Comparison of ENCODE assay signal across 18 cellular contexts in genomic region chr5:54045077-54045792, GRCh38.
"Had no signal": no experiment of that assay in that cellular context is flagged by ENCODE, and none has a peak within 500 bp of the region (broad histone marks: within the 10 kb centered on the region; RNA-seq: fewer than 3 reads in every experiment).

No MANE protein-coding gene starts in this region.

- H3K9me3 Mint-ChIP-seq: activated T-helper 1 cell treated with anti-CD3 and anti-CD28 coated beads, Interleukin-12 subunit alpha, Interleukin-12 subunit beta, Interleukin-2, Interleukin-4 antibody, amounts not matched to agents 30 ng/mL and 10 ng/mL and 1 ng/mL, durations not matched to agents 14 hours and 24 hours and 36 hours; natural killer cell treated with Interleukin-12 subunit alpha and Interleukin-12 subunit beta and Interleukin-15 and Interleukin-18, amount 100 ng/mL, for 72 hours had no signal

- H3K27ac Mint-ChIP-seq: activated CD4-positive, alpha-beta T cell treated with anti-CD3 and anti-CD28 coated beads for 36 hours; activated CD8-positive, alpha-beta T cell treated with anti-CD3 and anti-CD28 coated beads, Interleukin-2, amount 10 ng/mL, durations not matched to agents 7 days and 5 days; activated T-helper 1 cell treated with anti-CD3 and anti-CD28 coated beads, Interleukin-12 subunit alpha, Interleukin-12 subunit beta, Interleukin-2, Interleukin-4 antibody, amounts not matched to agents 30 ng/mL and 10 ng/mL and 1 ng/mL, durations not matched to agents 14 hours and 24 hours and 36 hours; natural killer cell treated with Interleukin-12 subunit alpha and Interleukin-12 subunit beta and Interleukin-15 and Interleukin-18, amount 100 ng/mL, for 72 hours had no signal

- DNase-seq: activated CD4-positive, alpha-beta T cell treated with anti-CD3 and anti-CD28 coated beads for 36 hours; activated CD8-positive, alpha-beta T cell treated with anti-CD3 and anti-CD28 coated beads, Interleukin-2, amount 10 ng/mL, durations not matched to agents 7 days and 5 days; activated naive CD4-positive, alpha-beta T cell; caudate nucleus; colonic mucosa; heart right ventricle; nucleus accumbens; sigmoid colon; stimulated activated CD4-positive, alpha-beta T cell treated with anti-CD3 and anti-CD28 coated beads, Interleukin-2, amount 100 ng/mL, for 24 hours; stimulated activated naive CD4-positive, alpha-beta T cell; T-helper 9 cell; upper lobe of left lung; WERI-Rb-1 had no signal

- ATAC-seq: activated CD4-positive, alpha-beta T cell treated with anti-CD3 and anti-CD28 coated beads for 36 hours; activated CD8-positive, alpha-beta T cell treated with anti-CD3 and anti-CD28 coated beads, Interleukin-2, amount 10 ng/mL, durations not matched to agents 7 days and 5 days; natural killer cell treated with Interleukin-12 subunit alpha and Interleukin-12 subunit beta and Interleukin-15 and Interleukin-18, amount 100 ng/mL, for 72 hours had no signal

- H3K4me3 Mint-ChIP-seq: activated CD4-positive, alpha-beta T cell treated with anti-CD3 and anti-CD28 coated beads for 36 hours; activated CD8-positive, alpha-beta T cell treated with anti-CD3 and anti-CD28 coated beads, Interleukin-2, amount 10 ng/mL, durations not matched to agents 7 days and 5 days; activated T-helper 1 cell treated with anti-CD3 and anti-CD28 coated beads, Interleukin-12 subunit alpha, Interleukin-12 subunit beta, Interleukin-2, Interleukin-4 antibody, amounts not matched to agents 30 ng/mL and 10 ng/mL and 1 ng/mL, durations not matched to agents 14 hours and 24 hours and 36 hours; natural killer cell treated with Interleukin-12 subunit alpha and Interleukin-12 subunit beta and Interleukin-15 and Interleukin-18, amount 100 ng/mL, for 72 hours had no signal

- H3K27me3 Mint-ChIP-seq: activated CD4-positive, alpha-beta T cell treated with anti-CD3 and anti-CD28 coated beads for 36 hours; natural killer cell treated with Interleukin-12 subunit alpha and Interleukin-12 subunit beta and Interleukin-15 and Interleukin-18, amount 100 ng/mL, for 72 hours had no signal

- H3K4me1 Mint-ChIP-seq: activated CD4-positive, alpha-beta T cell treated with anti-CD3 and anti-CD28 coated beads for 36 hours had no signal

- FAIRE-seq: astrocyte, endothelial cell of umbilical vein, frontal cortex had no signal

- H3K36me3 Mint-ChIP-seq: natural killer cell treated with Interleukin-12 subunit alpha and Interleukin-12 subunit beta and Interleukin-15 and Interleukin-18, amount 100 ng/mL, for 72 hours had no signal
